Comparison of ENCODE assay signal across 8 cellular contexts in genomic region chr2:55518846-55519167, GRCh38. TPM values are rescaled to one million over a fixed set of nuclear protein-coding genes. Genes with fewer than 3 reads are reported as not detected.
DNase-seq lines count a peak whose midpoint lies in the region; ATAC-seq and TF ChIP-seq lines count a peak whose summit lies in the region.

No MANE protein-coding gene starts in this region.

- peaks cover 20% of the 10 kb centered on the region for H3K4me1 Mint-ChIP-seq in activated CD8-positive, alpha-beta memory T cell treated with anti-CD3 and anti-CD28 coated beads, Interleukin-2, amount 10 ng/mL, durations not matched to agents 7 days and 5 days

- peaks cover 19% of the 10 kb centered on the region for H3K79me2 ChIP-seq in PC-3 (ENCODE audit: low read length)

- peaks cover 10% of the 10 kb centered on the region; the same call in 1 of the 2 replicates for H3K4me1 ChIP-seq in PC-3 (ENCODE audit: insufficient read depth, low read length)
- H3K4me1 ChIP-seq in duodenal mucosa (ENCODE audit: control insufficient read depth in 1 of 2, insufficient read depth in 2 of 2, low read length in 2 of 2) = peaks cover 8 to 9% of the 10 kb centered on the region in 2 donors
- H3K4me1 ChIP-seq in mesodermal cell (ENCODE audit: control insufficient read depth, insufficient read depth, low read length, poor library complexity, severe bottlenecking) = peaks cover 7% of the 10 kb centered on the region
- H3K4me1 ChIP-seq in aorta (ENCODE audit: control insufficient read depth in 1 of 2, insufficient read depth in 2 of 2, low read length in 2 of 2) = no peaks in the 10 kb centered on the region

- no peaks in the 10 kb centered on the region for H3K9me3 Mint-ChIP-seq in activated CD8-positive, alpha-beta memory T cell treated with anti-CD3 and anti-CD28 coated beads, Interleukin-2, amount 10 ng/mL, durations not matched to agents 7 days and 5 days (ENCODE audit: low read depth)

- POLR2A ChIA-PET in PC-3 (lab: Charles Lee; ENCODE audit: unreplicated experiment) = interaction anchor here (0.6 to 1.0 kb wide), 2 partner anchors 28 to 108 kb away, joined by 5 to 6 read pairs; no protein-coding TSS in a partner anchor

- peak overlapping the region; percentile 94 for H3K27ac Mint-ChIP-seq in activated CD8-positive, alpha-beta memory T cell treated with anti-CD3 and anti-CD28 coated beads, Interleukin-2, amount 10 ng/mL, durations not matched to agents 7 days and 5 days

- peak overlapping the region; percentile 92 for H3K4me3 ChIP-seq in PC-3 (ENCODE audit: low read length)
- H3K4me3 ChIP-seq in duodenal mucosa (ENCODE audit: low read depth in 1 of 2, low read length in 2 of 2) = peak overlapping the region; percentile 97 to 99
- peak overlapping the region; percentile 76 for H3K4me3 ChIP-seq in mesodermal cell (ENCODE audit: extremely low read depth, insufficient read depth, low read length, poor library complexity, severe bottlenecking)
- peak overlapping the region; percentile 69 to 98 for H3K4me3 ChIP-seq in aorta (ENCODE audit: low read length in 2 of 2)

- H3K27ac ChIP-seq in PC-3 (ENCODE audit: low read length) (no peak overlapping the region), duodenal mucosa (ENCODE audit: low read depth, low read length) (peak overlapping the region; percentile 47), mesodermal cell (ENCODE audit: low read depth, low read length, severe bottlenecking) (peak overlapping the region; percentile 38), aorta (ENCODE audit: low read depth in 1 of 2, low read length in 2 of 2) (peak overlapping the region in 1 of 2 donors; percentile 93)

- peak overlapping the region; percentile 92 for H3K4me3 Mint-ChIP-seq in activated CD8-positive, alpha-beta memory T cell treated with anti-CD3 and anti-CD28 coated beads, Interleukin-2, amount 10 ng/mL, durations not matched to agents 7 days and 5 days

- H3K9ac ChIP-seq in PC-3 (ENCODE audit: low read length) (peak overlapping the region; percentile 69), duodenal mucosa (ENCODE audit: low read depth in 1 of 2, low read length in 2 of 2) (peak overlapping the region; percentile 56 to 82)

- H4K20me1 ChIP-seq in PC-3 (ENCODE audit: low read length) = no peaks in the 10 kb centered on the region

- intact Hi-C loops in PC-3 (cut with micrococcal nuclease) (loop anchor here (1.0 to 10.0 kb wide), 3 partner anchors 98 to 284 kb away; partner anchors contain the start of genes CLHC1, PPP4R3B and RPS27A), aorta (cut with DNase I) (loop anchor here in 1 of 2 donors (1.0 kb wide), 1 partner anchor 98 kb away; the partner anchor contains the start of gene PPP4R3B)

- no peaks in the 10 kb centered on the region for H3K9me3 ChIP-seq in PC-3 (ENCODE audit: low read length)
- H3K9me3 ChIP-seq in duodenal mucosa (ENCODE audit: control insufficient read depth in 1 of 2, low read length in 2 of 2) = no peaks in the 10 kb centered on the region
- no peaks in the 10 kb centered on the region for H3K9me3 ChIP-seq in mesodermal cell (ENCODE audit: control insufficient read depth, low read length)
- no peaks in the 10 kb centered on the region for H3K9me3 ChIP-seq in aorta (ENCODE audit: control insufficient read depth, low read length)

- no peaks in the 10 kb centered on the region for H3K27me3 Mint-ChIP-seq in activated CD8-positive, alpha-beta memory T cell treated with anti-CD3 and anti-CD28 coated beads, Interleukin-2, amount 10 ng/mL, durations not matched to agents 7 days and 5 days

- H3K9me2 ChIP-seq in PC-3 (replicated peaks; ENCODE audit: low read length) = no peaks in the 10 kb centered on the region

- no peaks in the 10 kb centered on the region for H3F3A ChIP-seq in PC-3 (ENCODE audit: low read length, unreplicated experiment)

- DNase-seq in activated CD8-positive, alpha-beta memory T cell treated with anti-CD3 and anti-CD28 coated beads, Interleukin-2, amount 10 ng/mL, durations not matched to agents 7 days and 5 days = peak; percentile 46
- DNase-seq in activated CD8-positive, alpha-beta memory T cell treated with anti-CD3 and anti-CD28 coated beads, Interleukin-2, amount 50 U/mL, for 4 hours = no peak
- no peak for DNase-seq in PC-3
- DNase-seq in aorta = no peak
- DNase-seq in GDM1 (lab: John Stamatoyannopoulos, UW) = no peak

- H3K36me3 Mint-ChIP-seq in activated CD8-positive, alpha-beta memory T cell treated with anti-CD3 and anti-CD28 coated beads, Interleukin-2, amount 10 ng/mL, durations not matched to agents 7 days and 5 days = peaks cover 3% of the 10 kb centered on the region

- TSS peak; percentile 87 for BruUV-seq in PC-3 (replicated peaks; lab: Mats Ljungman, UMichigan)

- H3K27me3 ChIP-seq in PC-3 (ENCODE audit: low read length) = no peaks in the 10 kb centered on the region
- no peaks in the 10 kb centered on the region for H3K27me3 ChIP-seq in duodenal mucosa (ENCODE audit: control insufficient read depth in 1 of 2, insufficient read depth in 2 of 2, low read length in 2 of 2)
- no peaks in the 10 kb centered on the region for H3K27me3 ChIP-seq in aorta (ENCODE audit: control insufficient read depth in 1 of 2, insufficient read depth in 2 of 2, low read length in 1 of 2)

- ATAC-seq in activated CD8-positive, alpha-beta memory T cell treated with anti-CD3 and anti-CD28 coated beads, Interleukin-2, amount 10 ng/mL, durations not matched to agents 7 days and 5 days = peak; percentile 10
- peak; percentile 11 for ATAC-seq in HG02642 (IDR thresholded peaks at IDR 0.05; ENCODE audit: poor library complexity, unreplicated experiment)
- peak; percentile 10 for ATAC-seq in PC-3
- peak; percentile 40 for ATAC-seq in aorta (ENCODE audit: low FRiP score)

- peak overlapping the region; percentile 99 for H2AFZ ChIP-seq in PC-3 (ENCODE audit: low read length)

- WGBS in mesodermal cell (ENCODE audit: insufficient coverage in 2 of 2), 2 experiments = 44 to 45% methylated on average over 6 of the region's 9 CpGs
- WGBS in aorta, 2 donors = 30 to 33% methylated on average over 9 of the region's 9 CpGs

- TF ChIP-seq CTCF in PC-3 (conservative IDR thresholded peaks at IDR 0.05; ENCODE audit: low read depth, low read length) = no peak

- H3K4me2 ChIP-seq in PC-3 (ENCODE audit: low read length) = peak overlapping the region; percentile 84

- CTCF ChIA-PET in activated CD8-positive, alpha-beta memory T cell treated with anti-CD3 and anti-CD28 coated beads, Interleukin-2, amount 10 ng/mL, durations not matched to agents 7 days and 5 days (lab: Charles Lee) = interaction anchor here (1.0 to 1.5 kb wide), 2 partner anchors 11 to 92 kb away, joined by 3 read pairs; no protein-coding TSS in a partner anchor
- CTCF ChIA-PET in PC-3 (lab: Charles Lee) = interaction anchor here (1.0 kb wide), 1 partner anchor 619 kb away, joined by 3 read pairs; no protein-coding TSS in a partner anchor

- H3K36me3 ChIP-seq in PC-3 (ENCODE audit: low read depth, low read length) (0 out of 2 replicates have a peak, but pooled peaks cover under 1% of the 10 kb centered on the region), duodenal mucosa (ENCODE audit: control insufficient read depth in 1 of 2, insufficient read depth in 2 of 2, low read length in 2 of 2) (no peaks in the 10 kb centered on the region), mesodermal cell (ENCODE audit: control insufficient read depth, insufficient read depth, low read length) (no peaks in the 10 kb centered on the region), aorta (ENCODE audit: control insufficient read depth in 1 of 2, insufficient read depth in 2 of 2, low read length in 1 of 2) (no peaks in the 10 kb centered on the region)

RNA-seq across cellular contexts. Expression of gene CFAP36, which starts 0.7 kb away (rescaled TPM):
- 10 to 100 TPM; 15.7 to 21.1 TPM for total RNA-seq in activated CD8-positive, alpha-beta memory T cell treated with anti-CD3 and anti-CD28 coated beads, Interleukin-2, amount 10 ng/mL, durations not matched to agents 7 days and 5 days
- total RNA-seq in PC-3 (2014; rRNA removed) (12.7 and 16.9 TPM in 2 replicates), aorta (10 to 100 TPM; 40.9 to 45.4 TPM)
- 35.5 TPM for polyA plus RNA-seq in mesodermal cell (2013, experiment 1 of 2)
- 52.4 TPM for polyA plus RNA-seq in mesodermal cell (2013, experiment 2 of 2)
- 10 to 100 TPM; 58.0 to 94.3 TPM for polyA plus RNA-seq in aorta
